ENCODE assay signal across 1 cellular context in the genomic region with DNA sequence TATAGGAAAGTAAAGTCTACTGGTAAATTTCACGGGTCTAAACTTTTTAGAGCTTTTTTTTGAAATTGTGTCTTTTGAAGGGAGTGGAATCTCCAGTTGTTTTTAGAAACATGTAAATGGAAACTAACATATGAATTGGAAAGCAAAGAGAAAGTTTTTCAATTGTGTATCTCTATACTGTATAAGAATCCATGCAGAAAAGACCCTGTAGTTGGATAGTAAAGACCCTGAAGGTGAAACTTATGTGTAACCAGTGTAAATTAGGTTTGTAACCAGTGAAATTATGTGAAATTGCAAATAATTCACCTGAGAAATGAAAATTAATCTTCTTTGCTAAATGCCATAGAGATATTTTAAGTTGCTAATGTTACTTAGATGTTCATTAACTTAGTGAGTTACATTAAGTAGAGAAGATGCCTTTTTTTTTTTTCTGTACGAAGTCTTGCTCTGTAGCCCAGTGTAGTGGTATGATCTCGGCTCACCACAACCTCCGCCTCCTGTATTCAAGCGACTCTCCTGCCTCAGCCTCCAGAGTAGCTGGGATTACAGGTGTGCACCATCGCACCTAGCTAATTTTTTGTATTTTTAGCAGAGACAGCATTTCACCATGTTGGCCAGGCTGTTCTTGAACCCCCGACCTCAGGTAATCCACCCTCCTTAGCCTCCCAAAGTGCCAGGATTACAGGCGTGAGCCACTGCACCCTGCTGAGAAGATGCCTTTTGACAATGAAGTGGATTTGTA.
TF ChIP-seq lines count a peak whose summit lies in the region.
"Not testable (repeated sequence)": the region's sequence is repeated elsewhere in the genome, so short reads cannot be mapped to it uniquely, and the experiment has no call there.

No MANE protein-coding gene starts in this region.

TF ChIP-seq in K562, 482 proteins besides CTCF, POLR2A, EP300 and RAD21 (continues in another document):
- peak; percentile 35; the same call in 1 of the 2 replicates for TF ChIP-seq ZNF507 (tag; conservative IDR thresholded peaks at IDR 0.05)
- peak; percentile 43; the same call in 1 of the 2 replicates for TF ChIP-seq HLTF (IDR thresholded peaks at IDR 0.05)
- peak in 1 of 2 experiments; percentile 10; a peak in 1 of 4 replicates for TF ChIP-seq MAZ (CRISPR knock-in tag; conservative IDR thresholded peaks at IDR 0.05 in 1 of 2, IDR thresholded peaks at IDR 0.05 in 1 of 2)
- TF ChIP-seq HDAC1 (IDR thresholded peaks at IDR 0.05): 0 out of 4 replicates have a peak, but pooled peaks of 1 of the 2 experiments have one; percentile 12
- TF ChIP-seq ZEB2 (IDR thresholded peaks at IDR 0.05): peak; percentile 68
- 0 out of 2 replicates have a peak, but pooled peaks have one; percentile 10 for TF ChIP-seq ZNF644 (tag; IDR thresholded peaks at IDR 0.05; ENCODE audit: low read depth)
- TF ChIP-seq GATAD2A (IDR thresholded peaks at IDR 0.05): peak; percentile 43; the same call in 1 of the 2 replicates
- 0 out of 2 replicates have a peak, but pooled peaks have one; percentile 39 for TF ChIP-seq ZNF384 (IDR thresholded peaks at IDR 0.05; ENCODE audit: low read depth, low read length)
- peak; percentile 12; the same call in 1 of the 2 replicates for TF ChIP-seq CXXC5 (CRISPR knock-in tag; IDR thresholded peaks at IDR 0.05)
- 0 out of 2 replicates have a peak, but pooled peaks have one; percentile 43 for TF ChIP-seq POLR2H (tag; IDR thresholded peaks at IDR 0.05; ENCODE audit: low read depth)
- peak; percentile 42 for TF ChIP-seq RBBP5 (IDR thresholded peaks at IDR 0.05; ENCODE audit: borderline replicate concordance, insufficient read depth, low read length, poor library complexity, severe bottlenecking)
- 0 out of 2 replicates have a peak, but pooled peaks have one; percentile 14 for TF ChIP-seq PML (IDR thresholded peaks at IDR 0.05; ENCODE audit: low read length)
- TF ChIP-seq ATF1 (CRISPR knock-in tag; IDR thresholded peaks at IDR 0.05); MYC (CRISPR knock-in tag; IDR thresholded peaks at IDR 0.05; ENCODE audit: borderline replicate concordance, low read depth); ZBTB40 (CRISPR knock-in tag; IDR thresholded peaks at IDR 0.05); TOE1 (CRISPR knock-in tag; IDR thresholded peaks at IDR 0.05; ENCODE audit: borderline replicate concordance, low read depth): not testable (repeated sequence)
- 0 out of 2 replicates have a peak, but pooled peaks have one; percentile 11 for TF ChIP-seq ATF1 (tag; IDR thresholded peaks at IDR 0.05)
- TF ChIP-seq LARP7 (IDR thresholded peaks at IDR 0.05): peak; percentile 84; the same call in 1 of the 2 replicates
- peak; percentile 12; the same call in 1 of the 2 replicates for TF ChIP-seq MAFK (IDR thresholded peaks at IDR 0.05; ENCODE audit: low read length)
- TF ChIP-seq BHLHE40 (IDR thresholded peaks at IDR 0.05; ENCODE audit: low read length): peak; percentile 29; the same call in 1 of the 2 replicates
- TF ChIP-seq ASH1L (IDR thresholded peaks at IDR 0.05; ENCODE audit: borderline replicate concordance, low read depth, partially characterized antibody): peak; percentile 56
- TF ChIP-seq PRDM10 (IDR thresholded peaks at IDR 0.05; ENCODE audit: partially characterized antibody): peak; percentile 27
- peak; percentile 51; the same call in 1 of the 2 replicates for TF ChIP-seq SMARCA4 (IDR thresholded peaks at IDR 0.05)
- TF ChIP-seq MLLT1 (IDR thresholded peaks at IDR 0.05): peak; percentile 61 to 72; a peak in 2 of 4 replicates
- peak; percentile 96 for TF ChIP-seq CHD1 (IDR thresholded peaks at IDR 0.05; ENCODE audit: low read length)
- TF ChIP-seq ZBTB2 (IDR thresholded peaks at IDR 0.05): peak; percentile 11; the same call in 1 of the 2 replicates
- 0 out of 4 replicates have a peak, but pooled peaks of 1 of the 2 experiments have one; percentile 3 for TF ChIP-seq SIN3A (IDR thresholded peaks at IDR 0.05; ENCODE audit: borderline replicate concordance in 2 of 2, control insufficient read depth in 1 of 2, low read depth in 2 of 2, low read length in 2 of 2)
- peak; percentile 93; the same call in 1 of the 2 replicates for TF ChIP-seq HDGF (IDR thresholded peaks at IDR 0.05)
- TF ChIP-seq ZNF589 (CRISPR knock-in tag; IDR thresholded peaks at IDR 0.05; ENCODE audit: low read depth): 0 out of 2 replicates have a peak, but pooled peaks have one; percentile 17
- 0 out of 2 replicates have a peak, but pooled peaks have one; percentile 9 for TF ChIP-seq ZKSCAN8 (CRISPR knock-in tag; IDR thresholded peaks at IDR 0.05)
- TF ChIP-seq MYC (IDR thresholded peaks at IDR 0.05; ENCODE audit: low read depth, low read length): 0 out of 2 replicates have a peak, but pooled peaks have one; percentile 12
- TF ChIP-seq BCOR (IDR thresholded peaks at IDR 0.05): peak; percentile 24; the same call in 1 of the 2 replicates
- 0 out of 2 replicates have a peak, but pooled peaks have one; percentile 26 for TF ChIP-seq CTBP1 (IDR thresholded peaks at IDR 0.05; ENCODE audit: borderline replicate concordance)
- TF ChIP-seq TBL1XR1 (IDR thresholded peaks at IDR 0.05; ENCODE audit: low read length in 2 of 2): peak in 1 of 2 experiments; percentile 2; a peak in 1 of 4 replicates
- TF ChIP-seq NR1H2 (CRISPR knock-in tag; IDR thresholded peaks at IDR 0.05): 0 out of 2 replicates have a peak, but pooled peaks have one; percentile 25
- TF ChIP-seq KLF1 (tag; IDR thresholded peaks at IDR 0.05): 0 out of 2 replicates have a peak, but pooled peaks have one; percentile 17
- TF ChIP-seq ZBTB40 (IDR thresholded peaks at IDR 0.05): peak; percentile 65; the same call in 1 of the 2 replicates
- peak; percentile 71 for TF ChIP-seq ZNF316 (IDR thresholded peaks at IDR 0.05)
- peak; percentile 73; the same call in 1 of the 2 replicates for TF ChIP-seq SMARCA5 (IDR thresholded peaks at IDR 0.05)
- TF ChIP-seq TOE1 (IDR thresholded peaks at IDR 0.05; ENCODE audit: borderline replicate concordance): 0 out of 2 replicates have a peak, but pooled peaks have one; percentile 8
- peak; percentile 42 for TF ChIP-seq CHD4 (IDR thresholded peaks at IDR 0.05; ENCODE audit: insufficient read depth, insufficient replicate concordance, low read depth, low read length, poor library complexity, severe bottlenecking)
- TF ChIP-seq BACH1 (tag; IDR thresholded peaks at IDR 0.05): 0 out of 2 replicates have a peak, but pooled peaks have one; percentile 10
- TF ChIP-seq SMARCC2 (IDR thresholded peaks at IDR 0.05; ENCODE audit: low read depth): peak; percentile 40; the same call in 1 of the 2 replicates
- TF ChIP-seq RBFOX2 (IDR thresholded peaks at IDR 0.05; ENCODE audit: low read depth, low read length): peak; percentile 57; the same call in 1 of the 2 replicates
